ENCODE assay signal across 12 cellular contexts in the genomic region with DNA sequence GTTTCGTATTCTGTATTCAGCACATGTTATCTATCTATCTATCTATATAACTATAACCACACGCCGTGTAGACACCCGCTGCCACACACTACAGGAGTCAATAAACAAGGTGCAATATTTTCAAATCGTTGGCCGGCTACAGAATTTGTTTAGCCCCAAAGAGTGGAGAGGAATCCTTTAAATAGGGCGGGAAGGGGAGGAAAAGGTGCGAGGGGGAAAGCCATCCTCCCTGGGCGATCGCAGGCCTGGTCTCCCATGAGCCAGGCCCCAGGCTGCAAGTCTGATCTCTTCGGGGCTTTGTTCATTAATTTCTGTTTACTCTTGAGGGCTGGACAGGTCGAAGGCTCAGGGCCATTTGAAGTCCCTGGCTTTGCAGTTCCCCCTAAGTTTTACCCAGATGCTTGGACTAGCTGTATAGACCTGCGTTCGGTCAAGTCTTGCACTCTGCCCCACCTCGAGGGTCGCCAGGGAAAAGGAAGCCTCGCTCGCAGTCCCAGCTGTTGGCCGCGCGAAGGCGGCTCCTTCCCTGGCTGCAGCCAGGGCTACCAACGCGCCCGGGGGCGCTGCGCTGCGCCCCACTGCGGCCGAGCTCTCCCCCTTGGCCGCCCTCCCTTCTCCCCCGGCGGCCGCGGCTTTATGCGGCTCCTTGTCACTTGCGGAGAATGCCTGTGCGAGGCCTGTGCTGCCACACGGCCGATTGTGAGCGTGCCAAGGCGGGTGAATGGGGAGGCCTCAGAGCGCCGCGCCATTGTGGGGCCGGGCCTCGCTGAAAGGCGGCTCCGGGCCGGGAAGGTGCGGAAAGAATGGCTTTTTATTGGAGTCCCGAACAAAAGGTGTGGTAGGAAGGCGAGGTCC. TPM values are rescaled to one million over a fixed set of nuclear protein-coding genes. Genes with fewer than 3 reads are reported as not detected.
DNase-seq lines count a peak whose midpoint lies in the region; ATAC-seq and TF ChIP-seq lines count a peak whose summit lies in the region.
"Had no signal": no experiment of that assay in that cellular context is flagged by ENCODE, and none has a peak within 500 bp of the region (broad histone marks: within the 10 kb centered on the region; RNA-seq: fewer than 3 reads in every experiment).

No MANE protein-coding gene starts in this region.

- DNase-seq in CD4-positive, alpha-beta T cell: no peak
- DNase-seq in HCEC 1CT: peak; percentile 50
- peak; percentile 76 for DNase-seq in ecto neural progenitor cell (ENCODE audit: low spot score)
- peak; percentile 18 for DNase-seq in natural killer cell treated with Interleukin-12 subunit alpha and Interleukin-12 subunit beta and Interleukin-15 and Interleukin-18, amount 100 ng/mL, for 72 hours (ENCODE audit: low spot score)
- no peak for DNase-seq in AG08395 (ENCODE audit: low spot score)
- DNase-seq in kidney tubule cell (ENCODE audit: low spot score): no peak
- no peak for DNase-seq in stimulated activated naive CD4-positive, alpha-beta T cell treated with Interleukin-2 at 50 U/mL for 16 hours (lab: John Stamatoyannopoulos, UW)
- DNase-seq: brain microvascular endothelial cell, kidney glomerular epithelial cell, NCI-H1105 had no signal

- H3K27ac ChIP-seq in CD4-positive, alpha-beta T cell (ENCODE audit: low read depth, low read length): no peak overlapping the region
- H3K27ac ChIP-seq: brain microvascular endothelial cell had no signal

- CTCF ChIA-PET in CD4-positive, alpha-beta T cell (lab: Charles Lee): no interaction called here

- H3K4me1 Mint-ChIP-seq in CD4-positive, alpha-beta T cell (ENCODE audit: low read depth): peaks cover 40% of the 10 kb centered on the region
- peaks cover 17 to 20% of the 10 kb centered on the region in 2 donors for H3K4me1 Mint-ChIP-seq in natural killer cell treated with Interleukin-12 subunit alpha and Interleukin-12 subunit beta and Interleukin-15 and Interleukin-18, amount 100 ng/mL, for 72 hours (ENCODE audit: low read depth in 2 of 2)

- H3K27ac Mint-ChIP-seq in CD4-positive, alpha-beta T cell: no peak overlapping the region
- H3K27ac Mint-ChIP-seq in natural killer cell treated with Interleukin-12 subunit alpha and Interleukin-12 subunit beta and Interleukin-15 and Interleukin-18, amount 100 ng/mL, for 72 hours: no peak overlapping the region

- intact Hi-C loops in CD4-positive, alpha-beta T cell (cut with DNase I, micrococcal nuclease): no loop called here

- no peaks in the 10 kb centered on the region for H3K9me3 Mint-ChIP-seq in CD4-positive, alpha-beta T cell
- H3K9me3 Mint-ChIP-seq in natural killer cell treated with Interleukin-12 subunit alpha and Interleukin-12 subunit beta and Interleukin-15 and Interleukin-18, amount 100 ng/mL, for 72 hours: no peaks in the 10 kb centered on the region

- TF ChIP-seq CTCF in CD4-positive, alpha-beta T cell (IDR thresholded peaks at IDR 0.05): no peak

- no peaks in the 10 kb centered on the region for H3K36me3 Mint-ChIP-seq in CD4-positive, alpha-beta T cell (ENCODE audit: low read depth)
- no peaks in the 10 kb centered on the region for H3K36me3 Mint-ChIP-seq in natural killer cell treated with Interleukin-12 subunit alpha and Interleukin-12 subunit beta and Interleukin-15 and Interleukin-18, amount 100 ng/mL, for 72 hours

- H3K27me3 ChIP-seq in CD4-positive, alpha-beta T cell (ENCODE audit: control insufficient read depth, insufficient read depth, low read length): peaks cover 90% of the 10 kb centered on the region

- peaks cover 83% of the 10 kb centered on the region for H3K27me3 Mint-ChIP-seq in CD4-positive, alpha-beta T cell
- peaks cover 64 to 75% of the 10 kb centered on the region in 2 donors for H3K27me3 Mint-ChIP-seq in natural killer cell treated with Interleukin-12 subunit alpha and Interleukin-12 subunit beta and Interleukin-15 and Interleukin-18, amount 100 ng/mL, for 72 hours

- no peaks in the 10 kb centered on the region for H3K9me3 ChIP-seq in CD4-positive, alpha-beta T cell (ENCODE audit: control insufficient read depth, low read length)

- no peak for ATAC-seq in CD4-positive, alpha-beta T cell (ENCODE audit: poor library complexity)
- no peak for ATAC-seq in natural killer cell treated with Interleukin-12 subunit alpha and Interleukin-12 subunit beta and Interleukin-15 and Interleukin-18, amount 100 ng/mL, for 72 hours
- no peak for ATAC-seq in HG03442 (IDR thresholded peaks at IDR 0.05; ENCODE audit: unreplicated experiment)

- H3K4me3 Mint-ChIP-seq in CD4-positive, alpha-beta T cell: peak overlapping the region; percentile 65
- H3K4me3 Mint-ChIP-seq in natural killer cell treated with Interleukin-12 subunit alpha and Interleukin-12 subunit beta and Interleukin-15 and Interleukin-18, amount 100 ng/mL, for 72 hours: peak overlapping the region; percentile 52

- POLR2A ChIA-PET in CD4-positive, alpha-beta T cell (lab: Charles Lee): no interaction called here

RNA-seq across cellular contexts. Expression of gene NKX2-3, which starts 3.9 kb away (rescaled TPM):
- total RNA-seq in CD4-positive, alpha-beta T cell: not detected
- not detected for total RNA-seq in natural killer cell treated with Interleukin-12 subunit alpha and Interleukin-12 subunit beta and Interleukin-15 and Interleukin-18, amount 100 ng/mL, for 72 hours
- total RNA-seq: T-helper 1 cell treated with Interleukin-12 subunit alpha and Interleukin-12 subunit beta and Interleukin-4 antibody, amounts not matched to agents 30 ng/mL and 1 ng/mL, for 36 hours had no signal

Comparison
In these comparisons a context has a peak if more than half of its experiments do, and no peak if none do; other contexts are left out.
1. DNase-seq: peak in HCEC 1CT (single experiment), ecto neural progenitor cell (single experiment) and natural killer cell treated with Interleukin-12 subunit alpha and Interleukin-12 subunit beta and Interleukin-15 and Interleukin-18, amount 100 ng/mL, for 72 hours (single experiment); none in CD4-positive, alpha-beta T cell (0 of 10), AG08395 (single experiment), kidney tubule cell (single experiment) and stimulated activated naive CD4-positive, alpha-beta T cell treated with Interleukin-2 at 50 U/mL for 16 hours (single experiment).